Comparison of ENCODE assay signal across 8 cellular contexts in the genomic region with DNA sequence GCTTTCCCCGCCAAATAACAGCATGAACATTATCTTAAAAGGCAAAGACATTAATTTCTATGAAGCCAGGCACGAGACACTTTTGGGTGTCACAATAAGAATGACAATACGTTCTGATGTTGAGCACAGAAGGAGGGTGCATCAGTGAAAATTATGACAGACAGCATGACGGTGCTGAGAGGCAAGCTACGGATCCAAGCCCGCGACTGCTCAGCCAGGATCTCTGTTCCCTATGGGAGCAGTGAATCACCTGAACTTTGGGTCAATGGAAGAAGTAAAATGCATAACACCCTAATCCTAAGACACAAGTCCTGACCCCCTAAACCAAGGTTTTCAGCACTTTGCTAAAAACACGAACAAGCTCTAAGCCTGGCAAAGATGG. TPM values are rescaled to one million over a fixed set of nuclear protein-coding genes. Genes with fewer than 3 reads are reported as not detected.
A peak's percentile ranks its signal among the peaks of the same experiment; 100 is the strongest.
DNase-seq lines count a peak whose midpoint lies in the region; TF ChIP-seq lines count a peak whose summit lies in the region.

No MANE protein-coding gene starts in this region.

- peak overlapping the region; percentile 94 for H3K9ac ChIP-seq in SK-N-SH
- peak overlapping the region; percentile 69 for H3K9ac ChIP-seq in fibroblast of lung (ENCODE audit: insufficient read depth, low read length)

- WGBS in SK-N-SH (ENCODE audit: low lambda C conversion rate), result 81% methylated on average over 8 of the region's 8 CpGs
- WGBS in sigmoid colon, 2 donors, result 62 to 73% methylated on average over 8 of the region's 8 CpGs

- intact Hi-C loops in sigmoid colon (cut with DNase I), result loop anchor here (5.0 to 10.0 kb wide), 4 partner anchors 88 to 980 kb away; no protein-coding TSS in a partner anchor

- H3K79me2 ChIP-seq in SK-N-SH (ENCODE audit: insufficient read depth) (peaks cover 44% of the 10 kb centered on the region), fibroblast of lung (ENCODE audit: control insufficient read depth, insufficient read depth, low read length) (peaks cover 15% of the 10 kb centered on the region)

- H3F3A ChIP-seq in SK-N-SH (replicated peaks; ENCODE audit: insufficient read depth), result peaks cover 8% of the 10 kb centered on the region

- H3K4me2 ChIP-seq in SK-N-SH, result peak overlapping the region; percentile 83
- peak overlapping the region; percentile 94 for H3K4me2 ChIP-seq in fibroblast of lung (ENCODE audit: extremely low read depth, insufficient read depth, low read length)

- no peak for TF ChIP-seq RAD21 in SK-N-SH (IDR thresholded peaks at IDR 0.05; ENCODE audit: low read length)

- TF ChIP-seq POLR2A in sigmoid colon (IDR thresholded peaks at IDR 0.05), result no peak

- H3K27me3 ChIP-seq in SK-N-SH (ENCODE audit: insufficient read depth) (no peaks in the 10 kb centered on the region), fibroblast of lung (ENCODE audit: control insufficient read depth, insufficient read depth, low read length) (no peaks in the 10 kb centered on the region), sigmoid colon (no peaks in the 10 kb centered on the region)

- DNase-seq in GM12865 (ENCODE audit: low read depth) (no peak), SK-N-SH (no peak), fibroblast of lung (ENCODE audit: low read depth in 2 of 2) (no peak), sigmoid colon (no peak), NCI-H2029 (lab: John Stamatoyannopoulos, UW) (no peak), HT-29 (ENCODE audit: low spot score) (no peak), NCI-H2227 (lab: John Stamatoyannopoulos, UW; ENCODE audit: unreplicated experiment) (no peak), NCI-H2196 (lab: John Stamatoyannopoulos, UW; ENCODE audit: unreplicated experiment) (no peak)

- H4K20me1 ChIP-seq in SK-N-SH (ENCODE audit: insufficient read depth) (no peaks in the 10 kb centered on the region), fibroblast of lung (ENCODE audit: control insufficient read depth, extremely low read depth, insufficient read depth, low read length) (no peaks in the 10 kb centered on the region)

- CTCF ChIA-PET in SK-N-SH (lab: Yijun Ruan, JAX), result interaction anchor here (0.9 to 4.6 kb wide), 6 partner anchors 10 to 128 kb away, joined by 3 to 22 read pairs (median 6); no protein-coding TSS in a partner anchor

- H3K27ac ChIP-seq in SK-N-SH (ENCODE audit: low read depth in 2 of 2, low read length in 1 of 2) (peak overlapping the region; percentile 87 to 98), fibroblast of lung (ENCODE audit: insufficient read depth, low read length) (peak overlapping the region; percentile 99), sigmoid colon (peak overlapping the region; percentile 86 to 94 (median 90))

- H3K4me1 ChIP-seq in SK-N-SH (ENCODE audit: control insufficient read depth in 1 of 2, insufficient read depth in 2 of 2, low read depth in 1 of 2, low read length in 1 of 2) (peaks cover 0 to 20% of the 10 kb centered on the region in 2 experiments; a peak in 1 of 4 replicates), fibroblast of lung (ENCODE audit: control insufficient read depth, extremely low read depth, insufficient read depth, low read length) (peaks cover 7% of the 10 kb centered on the region), sigmoid colon (peaks cover 0 to 34% (median 25%) of the 10 kb centered on the region in 4 donors)

- H3K9me2 ChIP-seq in SK-N-SH, result no peaks in the 10 kb centered on the region

- H2AFZ ChIP-seq in SK-N-SH (ENCODE audit: low read depth) (no peak overlapping the region), fibroblast of lung (ENCODE audit: low read length) (no peak overlapping the region)

- POLR2A ChIA-PET in SK-N-SH (lab: Yijun Ruan, JAX), result interaction anchor here (0.5 to 1.8 kb wide), 8 partner anchors 11 to 306 kb away, joined by 3 to 6 read pairs (median 4); a partner anchor contains a TSS

- H3K36me3 ChIP-seq in SK-N-SH (replicated peaks in 1 of 2; ENCODE audit: control insufficient read depth in 1 of 2, insufficient read depth in 2 of 2, low read length in 1 of 2), result peaks cover 3 to 9% of the 10 kb centered on the region in 2 experiments
- peaks cover 2% of the 10 kb centered on the region for H3K36me3 ChIP-seq in fibroblast of lung (ENCODE audit: control insufficient read depth, insufficient read depth, low read length)
- no peaks in the 10 kb centered on the region for H3K36me3 ChIP-seq in sigmoid colon

- TF ChIP-seq EP300 in SK-N-SH (IDR thresholded peaks at IDR 0.05; ENCODE audit: borderline replicate concordance in 1 of 2, low read depth in 1 of 2, low read length in 1 of 2) (no peak), sigmoid colon (IDR thresholded peaks at IDR 0.05) (no peak)

- H3K9me3 ChIP-seq in SK-N-SH (no peaks in the 10 kb centered on the region), fibroblast of lung (ENCODE audit: control insufficient read depth, insufficient read depth, low read depth, low read length) (no peaks in the 10 kb centered on the region), sigmoid colon (no peaks in the 10 kb centered on the region)

- H3K4me3 ChIP-seq in GM12865 (ENCODE audit: low read depth, low read length), result peak overlapping the region; percentile 93
- H3K4me3 ChIP-seq in SK-N-SH (ENCODE audit: low read depth in 2 of 2, low read length in 1 of 2), result peak overlapping the region; percentile 70 to 93
- peak overlapping the region; percentile 59 to 95 (median 78) for H3K4me3 ChIP-seq in fibroblast of lung (replicated peaks in 1 of 4; ENCODE audit: control extremely low read depth in 1 of 4, insufficient read depth in 1 of 4, low read depth in 3 of 4, low read length in 4 of 4)
- H3K4me3 ChIP-seq in sigmoid colon, result peak overlapping the region; percentile 63 to 77 (median 68)

- TF ChIP-seq CTCF in GM12865 (IDR thresholded peaks at IDR 0.05; ENCODE audit: insufficient read depth, low read depth, low read length, missing control alignments) (no peak), SK-N-SH (IDR thresholded peaks at IDR 0.05) (no peak), fibroblast of lung (conservative IDR thresholded peaks at IDR 0.05 in 1 of 2, IDR thresholded peaks at IDR 0.05 in 1 of 2; ENCODE audit: low read depth in 1 of 2, low read length in 2 of 2) (no peak), sigmoid colon (IDR thresholded peaks at IDR 0.05) (no peak)

TF ChIP-seq in SK-N-SH, 30 proteins besides CTCF, POLR2A, EP300 and RAD21 (continues in another document):
- TF ChIP-seq RCOR1 (IDR thresholded peaks at IDR 0.05; ENCODE audit: low read length) (no peak), SIN3A (IDR thresholded peaks at IDR 0.05; ENCODE audit: borderline replicate concordance, low read depth, low read length) (no peak), MEF2A (IDR thresholded peaks at IDR 0.05; ENCODE audit: borderline replicate concordance, low read depth) (no peak), POLR2AphosphoS5 (IDR thresholded peaks at IDR 0.05; ENCODE audit: low read depth, low read length) (no peak), TCF12 (IDR thresholded peaks at IDR 0.05) (no peak)
- TF ChIP-seq, protein P1, sequence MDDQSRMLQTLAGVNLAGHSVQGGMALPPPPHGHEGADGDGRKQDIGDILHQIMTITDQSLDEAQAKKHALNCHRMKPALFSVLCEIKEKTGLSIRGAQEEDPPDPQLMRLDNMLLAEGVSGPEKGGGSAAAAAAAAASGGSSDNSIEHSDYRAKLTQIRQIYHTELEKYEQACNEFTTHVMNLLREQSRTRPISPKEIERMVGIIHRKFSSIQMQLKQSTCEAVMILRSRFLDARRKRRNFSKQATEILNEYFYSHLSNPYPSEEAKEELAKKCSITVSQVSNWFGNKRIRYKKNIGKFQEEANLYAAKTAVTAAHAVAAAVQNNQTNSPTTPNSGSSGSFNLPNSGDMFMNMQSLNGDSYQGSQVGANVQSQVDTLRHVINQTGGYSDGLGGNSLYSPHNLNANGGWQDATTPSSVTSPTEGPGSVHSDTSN (IDR thresholded peaks at IDR 0.05), result no peak
- TF ChIP-seq, protein P2, sequence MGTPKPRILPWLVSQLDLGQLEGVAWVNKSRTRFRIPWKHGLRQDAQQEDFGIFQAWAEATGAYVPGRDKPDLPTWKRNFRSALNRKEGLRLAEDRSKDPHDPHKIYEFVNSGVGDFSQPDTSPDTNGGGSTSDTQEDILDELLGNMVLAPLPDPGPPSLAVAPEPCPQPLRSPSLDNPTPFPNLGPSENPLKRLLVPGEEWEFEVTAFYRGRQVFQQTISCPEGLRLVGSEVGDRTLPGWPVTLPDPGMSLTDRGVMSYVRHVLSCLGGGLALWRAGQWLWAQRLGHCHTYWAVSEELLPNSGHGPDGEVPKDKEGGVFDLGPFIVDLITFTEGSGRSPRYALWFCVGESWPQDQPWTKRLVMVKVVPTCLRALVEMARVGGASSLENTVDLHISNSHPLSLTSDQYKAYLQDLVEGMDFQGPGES (IDR thresholded peaks at IDR 0.05; ENCODE audit: low read depth, low read length), result no peak
- TF ChIP-seq, protein P3, sequence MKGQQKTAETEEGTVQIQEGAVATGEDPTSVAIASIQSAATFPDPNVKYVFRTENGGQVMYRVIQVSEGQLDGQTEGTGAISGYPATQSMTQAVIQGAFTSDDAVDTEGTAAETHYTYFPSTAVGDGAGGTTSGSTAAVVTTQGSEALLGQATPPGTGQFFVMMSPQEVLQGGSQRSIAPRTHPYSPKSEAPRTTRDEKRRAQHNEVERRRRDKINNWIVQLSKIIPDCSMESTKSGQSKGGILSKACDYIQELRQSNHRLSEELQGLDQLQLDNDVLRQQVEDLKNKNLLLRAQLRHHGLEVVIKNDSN (IDR thresholded peaks at IDR 0.05; ENCODE audit: borderline replicate concordance, low read depth), result no peak

RNA-seq across cellular contexts. Expression of a gene that starts 1.4 kb away (rescaled TPM):
- polyA plus RNA-seq in SK-N-SH (2012; rRNA removed) (26.8 and 33.3 TPM in 2 replicates), fibroblast of lung (10.1 and 21.2 TPM in 2 replicates), sigmoid colon (1 to 10 TPM; 6.9 to 9.6 (median 7.3) TPM)
- polyA plus RNA-seq in SK-N-SH (2012; cell fraction: cytosol; rRNA removed), result 21.4 and 23.2 TPM in 2 replicates
- polyA plus RNA-seq in SK-N-SH (2012; cell fraction: nucleus; rRNA removed), result 19.3 and 21.2 TPM in 2 replicates
- total RNA-seq in fibroblast of lung (15.4 and 20.3 TPM in 2 replicates), sigmoid colon (10 to 100 TPM in 3 of 4 donors, 1 to 10 TPM in 1; 8.7 to 21.0 (median 11.5) TPM)
- 10.3 and 19.7 TPM in 2 replicates for polyA plus RNA-seq in fibroblast of lung (2012)
- 9.5 and 20.6 TPM in 2 replicates for polyA minus RNA-seq in fibroblast of lung (ENCODE audit: low replicate concordance)
- 7.3 and 11.4 TPM in 2 replicates for total RNA-seq in HT-29 (2014; rRNA removed; shearing (Covaris generic))

RNA-seq across cellular contexts. Expression of a gene that starts 51.7 kb away (rescaled TPM):
- polyA plus RNA-seq in SK-N-SH (2012; rRNA removed) (not detected in 2 replicates), fibroblast of lung (not detected in 2 replicates), sigmoid colon (under 1 TPM in 1 of 3 donors, not detected in 2; 0.22 TPM)
- polyA plus RNA-seq in SK-N-SH (2012; cell fraction: cytosol; rRNA removed), result not detected in 2 replicates
- polyA plus RNA-seq in SK-N-SH (2012; cell fraction: nucleus; rRNA removed), result 0.06 TPM in 1 of 2 replicates, not detected in the other
- total RNA-seq in fibroblast of lung (under 0.01 TPM in 1 of 2 replicates, not detected in the other), sigmoid colon (not detected)
- polyA plus RNA-seq in fibroblast of lung (2012), result not detected in 2 replicates
- polyA minus RNA-seq in fibroblast of lung (ENCODE audit: low replicate concordance), result not detected in 2 replicates
- total RNA-seq in HT-29 (2014; rRNA removed; shearing (Covaris generic)), result 0.18 and 0.37 TPM in 2 replicates
